33 cellular contexts compared by ENCODE assay signal in genomic region chr6:93295631-93296030, GRCh38.
"Had no signal": no experiment of that assay in that cellular context is flagged by ENCODE, and none has a peak within 500 bp of the region (broad histone marks: within the 10 kb centered on the region; RNA-seq: fewer than 3 reads in every experiment).

No MANE protein-coding gene starts in this region.

- H3K4me3 ChIP-seq: coronary artery, dorsolateral prefrontal cortex, esophagus squamous epithelium, gastroesophageal sphincter, heart right ventricle had no signal

- H3K27ac ChIP-seq: brain microvascular endothelial cell, coronary artery, dorsolateral prefrontal cortex, epithelial cell of prostate, esophagus squamous epithelium, gastroesophageal sphincter, heart right ventricle, VCaP had no signal

- H3K36me3 ChIP-seq: brain microvascular endothelial cell, esophagus squamous epithelium, gastroesophageal sphincter, heart right ventricle had no signal

- H3K27me3 ChIP-seq: brain microvascular endothelial cell, dorsolateral prefrontal cortex, esophagus squamous epithelium, gastroesophageal sphincter, heart right ventricle had no signal

- H3K9me3 Mint-ChIP-seq: dendritic cell treated with granulocyte-macrophage colony-stimulating factor and Interleukin-4, amounts not matched to agents 40 ng/mL and 50 ng/mL, for 4 days had no signal

- H3K9me3 ChIP-seq: esophagus squamous epithelium, gastroesophageal sphincter had no signal

- H3K27ac Mint-ChIP-seq: activated B cell treated with CpG ODN at 0.5 μM for 24 hours; activated CD8-positive, alpha-beta T cell treated with anti-CD3 and anti-CD28 coated beads for 36 hours; activated naive CD8-positive, alpha-beta T cell; activated T-helper 17 cell treated with anti-CD3 and anti-CD28 coated beads, Interleukin-2, amount 50 U/mL, for 72 hours; dendritic cell treated with granulocyte-macrophage colony-stimulating factor and Interleukin-4, amounts not matched to agents 40 ng/mL and 50 ng/mL, for 4 days; effector memory CD8-positive, alpha-beta T cell had no signal

- H3K4me1 Mint-ChIP-seq: activated B cell treated with CpG ODN at 0.5 μM for 24 hours; activated T-helper 17 cell treated with anti-CD3 and anti-CD28 coated beads, Interleukin-2, amount 50 U/mL, for 72 hours; central memory CD8-positive, alpha-beta T cell had no signal

- H3K4me1 ChIP-seq: esophagus squamous epithelium, heart right ventricle had no signal

- H3K27me3 Mint-ChIP-seq: activated B cell treated with CpG ODN at 0.5 μM for 24 hours; activated CD8-positive, alpha-beta T cell treated with anti-CD3 and anti-CD28 coated beads for 36 hours; activated naive CD8-positive, alpha-beta T cell; activated T-helper 17 cell treated with anti-CD3 and anti-CD28 coated beads, Interleukin-2, amount 50 U/mL, for 72 hours; central memory CD8-positive, alpha-beta T cell; dendritic cell treated with granulocyte-macrophage colony-stimulating factor and Interleukin-4, amounts not matched to agents 40 ng/mL and 50 ng/mL, for 4 days; effector memory CD8-positive, alpha-beta T cell had no signal

- DNase-seq: activated B cell treated with CpG ODN at 0.5 μM for 24 hours; activated CD4-positive, alpha-beta T cell treated with anti-CD3 and anti-CD28 coated beads for 48 hours; activated CD4-positive, alpha-beta T cell treated with anti-CD3 and anti-CD28 coated beads, Interleukin-2, amount 50 U/mL, for 1 hour; activated CD4-positive, alpha-beta T cell treated with anti-CD3 and anti-CD28 coated beads, Interleukin-2, amount 50 U/mL, for 48 hours; activated CD8-positive, alpha-beta memory T cell treated with anti-CD3 and anti-CD28 coated beads for 24 hours; activated CD8-positive, alpha-beta T cell treated with anti-CD3 and anti-CD28 coated beads for 36 hours; activated effector memory CD4-positive, alpha-beta T cell treated with Interleukin-2 at 50 U/mL for 16 hours; activated gamma-delta T cell treated with Interleukin-2 at 50 U/mL for 16 hours; activated naive CD4-positive, alpha-beta T cell treated with anti-CD3 and anti-CD28 coated beads, Interleukin-2, amount 50 U/mL, for 16 hours; activated naive CD4-positive, alpha-beta T cell treated with Interleukin-2 at 50 U/mL for 16 hours; activated T-cell treated with anti-CD3 and anti-CD28 coated beads, Interleukin-2, amount 50 U/mL, for 4 hours; amniotic stem cell; anterior cingulate cortex; brain microvascular endothelial cell; dorsolateral prefrontal cortex; effector memory CD8-positive, alpha-beta T cell; esophagus squamous epithelium; foreskin melanocyte; heart right ventricle; T-helper 2 cell had no signal

- ATAC-seq: activated CD4-positive, CD25-positive, alpha-beta regulatory T cell treated with anti-CD3 and anti-CD28 coated beads, Interleukin-2, amount 50 U/mL, for 24 hours; activated CD8-positive, alpha-beta T cell treated with anti-CD3 and anti-CD28 coated beads for 36 hours; activated T-cell treated with anti-CD3 and anti-CD28 coated beads, Interleukin-2, amount 50 U/mL, for 4 hours; activated T-helper 17 cell treated with anti-CD3 and anti-CD28 coated beads, Interleukin-2, amount 50 U/mL, for 72 hours; effector memory CD8-positive, alpha-beta T cell; gastroesophageal sphincter; heart right ventricle had no signal

- FAIRE-seq: astrocyte, bronchial epithelial cell, endothelial cell of umbilical vein, TTC549 had no signal

- H3K36me3 Mint-ChIP-seq: activated naive CD8-positive, alpha-beta T cell had no signal

- H3K4me3 Mint-ChIP-seq: activated B cell treated with CpG ODN at 0.5 μM for 24 hours; activated CD8-positive, alpha-beta T cell treated with anti-CD3 and anti-CD28 coated beads for 36 hours; activated naive CD8-positive, alpha-beta T cell; activated T-cell treated with anti-CD3 and anti-CD28 coated beads, Interleukin-2, amount 50 U/mL, for 4 hours; activated T-helper 17 cell treated with anti-CD3 and anti-CD28 coated beads, Interleukin-2, amount 50 U/mL, for 72 hours; central memory CD8-positive, alpha-beta T cell; dendritic cell treated with granulocyte-macrophage colony-stimulating factor and Interleukin-4, amounts not matched to agents 40 ng/mL and 50 ng/mL, for 4 days; effector memory CD8-positive, alpha-beta T cell had no signal
